In genomic region chr11:73797457-73797856, GRCh38 we compare ENCODE assay signal across 19 cellular contexts. TPM values are rescaled to one million over a fixed set of nuclear protein-coding genes. Genes with fewer than 3 reads are reported as not detected.
DNase-seq lines count a peak whose midpoint lies in the region; ATAC-seq, FAIRE-seq and TF ChIP-seq lines count a peak whose summit lies in the region.
"Had no signal": no experiment of that assay in that cellular context is flagged by ENCODE, and none has a peak within 500 bp of the region (broad histone marks: within the 10 kb centered on the region; RNA-seq: fewer than 3 reads in every experiment).

No MANE protein-coding gene starts in this region.

- no peak overlapping the region for H3K4me3 ChIP-seq in pancreas
- no peak overlapping the region for H3K4me3 ChIP-seq in ovary
- H3K4me3 ChIP-seq: mucosa of descending colon had no signal

- no peaks in the 10 kb centered on the region for H3K9me3 ChIP-seq in pancreas
- H3K9me3 ChIP-seq in ovary, result no peaks in the 10 kb centered on the region
- H3K9me3 ChIP-seq: mucosa of descending colon had no signal

- H3K36me3 ChIP-seq in pancreas (no peaks in the 10 kb centered on the region), ovary (no peaks in the 10 kb centered on the region)

- H3K9me3 Mint-ChIP-seq in effector memory CD8-positive, alpha-beta T cell, result no peaks in the 10 kb centered on the region
- H3K9me3 Mint-ChIP-seq: endodermal cell; stimulated activated memory B cell treated with anti-CD40 and anti-IgM and Interleukin-4, amounts not matched to agents 10 μg/mL and 1 μg/mL and 100 μg/mL, for 72 hours had no signal

- FAIRE-seq in pancreas (lab: Jason Lieb, UNC), result no peak

- H3K4me1 ChIP-seq in pancreas, result no peaks in the 10 kb centered on the region
- H3K4me1 ChIP-seq in ovary (ENCODE audit: insufficient read depth), result no peaks in the 10 kb centered on the region

- H3K27ac ChIP-seq in caudate nucleus (ENCODE audit: low read depth, low read length) (peak overlapping the region; percentile 92), pancreas (peak overlapping the region in 1 of 4 donors; percentile 28), ovary (no peak overlapping the region)

- TF ChIP-seq POLR2A in ovary (IDR thresholded peaks at IDR 0.05), result no peak

- intact Hi-C loops in pancreas (cut with DNase I) (no loop called here), ovary (cut with DNase I) (no loop called here)

- no peak overlapping the region for H3K27ac Mint-ChIP-seq in effector memory CD8-positive, alpha-beta T cell
- H3K27ac Mint-ChIP-seq: activated naive CD8-positive, alpha-beta T cell; endodermal cell; stimulated activated memory B cell treated with anti-CD40 and anti-IgM and Interleukin-4, amounts not matched to agents 10 μg/mL and 1 μg/mL and 100 μg/mL, for 72 hours had no signal

- DNase-seq in COR-L47 (lab: John Stamatoyannopoulos, UW) (peak; percentile 40), NCI-H2029 treated with DMSO at 0.1 percent for 48 hours (lab: John Stamatoyannopoulos, UW) (peak; percentile 41), caudate nucleus (lab: John Stamatoyannopoulos, UW) (peak in 54 of 61 donors; percentile 14 to 83 (median 44)), pancreas (peak; percentile 64 to 94 (median 84)), ovary (no peak), DMS114 treated with DMSO at 0.1 percent for 48 hours (lab: John Stamatoyannopoulos, UW; ENCODE audit: unreplicated experiment) (no peak)
- no peak for DNase-seq in effector memory CD8-positive, alpha-beta T cell
- no peak for DNase-seq in activated CD4-positive, alpha-beta T cell treated with anti-CD3 and anti-CD28 coated beads for 1 hour
- DNase-seq: activated CD4-positive, alpha-beta T cell treated with anti-CD3 and anti-CD28 coated beads, Interleukin-2, amount 50 U/mL, for 48 hours; activated T-cell treated with anti-CD3 and anti-CD28 coated beads, Interleukin-2, amount 50 U/mL, for 48 hours; endodermal cell; GOT3; left colon; mucosa of descending colon; NCI-H1417; NCI-H510A; PC-3 had no signal

- WGBS in pancreas, 2 donors, result 38 to 66% methylated on average over 10 of the region's 10 CpGs
- WGBS in ovary, 3 donors, result 72 to 78% (median 76%) methylated on average over 10 of the region's 10 CpGs

- no peak for TF ChIP-seq EP300 in ovary (IDR thresholded peaks at IDR 0.05)

- H3K27me3 ChIP-seq in pancreas (no peaks in the 10 kb centered on the region), ovary (no peaks in the 10 kb centered on the region)

- H3K36me3 Mint-ChIP-seq in effector memory CD8-positive, alpha-beta T cell (ENCODE audit: insufficient read depth), result peaks cover 9% of the 10 kb centered on the region

- no peaks in the 10 kb centered on the region for H3K27me3 Mint-ChIP-seq in effector memory CD8-positive, alpha-beta T cell
- H3K27me3 Mint-ChIP-seq: activated naive CD8-positive, alpha-beta T cell; stimulated activated memory B cell treated with anti-CD40 and anti-IgM and Interleukin-4, amounts not matched to agents 10 μg/mL and 1 μg/mL and 100 μg/mL, for 72 hours had no signal

- ATAC-seq in pancreas, result peak; percentile 81 to 98 (median 95)
- ATAC-seq in effector memory CD8-positive, alpha-beta T cell (replicated peaks), result no peak
- ATAC-seq: left colon; mucosa of descending colon; PC-3; stimulated activated memory B cell treated with anti-CD40 and anti-IgM and Interleukin-4, amounts not matched to agents 10 μg/mL and 1 μg/mL and 100 μg/mL, for 72 hours had no signal

- peaks cover 2 to 5% of the 10 kb centered on the region in 2 donors for H3K4me1 Mint-ChIP-seq in effector memory CD8-positive, alpha-beta T cell (ENCODE audit: low read depth in 2 of 2)

- TF ChIP-seq CTCF in pancreas (IDR thresholded peaks at IDR 0.05) (no peak), ovary (IDR thresholded peaks at IDR 0.05) (no peak)

- H3K4me3 Mint-ChIP-seq in effector memory CD8-positive, alpha-beta T cell, result no peak overlapping the region
- H3K4me3 Mint-ChIP-seq: activated naive CD8-positive, alpha-beta T cell; endodermal cell; stimulated activated memory B cell treated with anti-CD40 and anti-IgM and Interleukin-4, amounts not matched to agents 10 μg/mL and 1 μg/mL and 100 μg/mL, for 72 hours had no signal

RNA-seq across cellular contexts. Expression of gene MRPL48, which starts 9.8 kb away (rescaled TPM):
- total RNA-seq in pancreas (10 to 100 TPM; 11.8 to 19.4 (median 17.1) TPM), ovary (10 to 100 TPM; 18.7 to 32.9 (median 26.3) TPM)
- polyA plus RNA-seq in pancreas (10 to 100 TPM; 19.4 to 22.5 TPM), ovary (10 to 100 TPM; 30.4 to 33.4 TPM)

RNA-seq across cellular contexts. Expression of gene RAB6A, which starts 36.6 kb away (rescaled TPM):
- 10 to 100 TPM; 44.4 to 80.5 (median 57.9) TPM for total RNA-seq in pancreas
- polyA plus RNA-seq in pancreas, result 10 to 100 TPM; 19.2 to 29.7 TPM
- total RNA-seq in ovary, result 100 to 1,000 TPM in 5 of 7 donors, 10 to 100 TPM in 2; 96.5 to 128 (median 102) TPM
- 100 to 1,000 TPM in 1 of 2 donors, 10 to 100 TPM in 1; 55.9 to 127 TPM for polyA plus RNA-seq in ovary

Comparison
In these comparisons a context has a peak if more than half of its experiments do, and no peak if none do; other contexts are left out.
1. DNase-seq: peak in COR-L47 (single experiment), NCI-H2029 treated with DMSO at 0.1 percent for 48 hours (single experiment), caudate nucleus (54 of 61) and pancreas (6 of 6); none in ovary (0 of 5), effector memory CD8-positive, alpha-beta T cell (0 of 3), activated CD4-positive, alpha-beta T cell treated with anti-CD3 and anti-CD28 coated beads for 1 hour (single experiment) and DMS114 treated with DMSO at 0.1 percent for 48 hours (single experiment).